In genomic region chr2:94871226-94872087, GRCh38 we compare ENCODE assay signal across 12 cellular contexts. TPM values are rescaled to one million over a fixed set of nuclear protein-coding genes. Genes with fewer than 3 reads are reported as not detected.
DNase-seq lines count a peak whose midpoint lies in the region; ATAC-seq and TF ChIP-seq lines count a peak whose summit lies in the region.
"Had no signal": no experiment of that assay in that cellular context is flagged by ENCODE, and none has a peak within 500 bp of the region (broad histone marks: within the 10 kb centered on the region; RNA-seq: fewer than 3 reads in every experiment).

TSS of gene TEKT4 (plus strand) at chr2:94871430. CDS start at chr2:94871580, 150 bp downstream.

- in situ Hi-C loops in Panc1 (cut with HindIII; ENCODE audit: low pct_unique_long_range_greater_than_20kb, low sequenced_read_pairs), result no loop called here

- intact Hi-C loops in Panc1 (cut with micrococcal nuclease; ENCODE audit: unreplicated experiment), result loop anchor here (5.0 kb wide), 1 partner anchor 86 kb away; no protein-coding TSS in a partner anchor

- no peak within 1 kb of the TSS for H3K27ac Mint-ChIP-seq in activated CD8-positive, alpha-beta memory T cell treated with anti-CD3 and anti-CD28 coated beads, Interleukin-2, amount 10 ng/mL, durations not matched to agents 7 days and 5 days

- H3K27me3 ChIP-seq in Panc1 (ENCODE audit: control insufficient read depth, insufficient read depth, low read length) (no peaks in the 10 kb centered on the region), upper lobe of left lung (peaks cover 0 to 4% (median 0%) of the 10 kb centered on the region in 4 donors)

- H3K27ac ChIP-seq in Panc1 (ENCODE audit: low read length), result no peak within 1 kb of the TSS
- no peak within 1 kb of the TSS for H3K27ac ChIP-seq in upper lobe of left lung
- H3K27ac ChIP-seq: adrenal gland had no signal

- H3K9me3 ChIP-seq in Panc1 (ENCODE audit: control insufficient read depth, insufficient read depth, low read depth, low read length), result no peaks in the 10 kb centered on the region
- no peaks in the 10 kb centered on the region for H3K9me3 ChIP-seq in upper lobe of left lung
- H3K9me3 ChIP-seq: adrenal gland had no signal

- H3K36me3 Mint-ChIP-seq in activated CD8-positive, alpha-beta memory T cell treated with anti-CD3 and anti-CD28 coated beads, Interleukin-2, amount 10 ng/mL, durations not matched to agents 7 days and 5 days, result no peaks in the 10 kb centered on the region

- TF ChIP-seq CTCF in Panc1 (IDR thresholded peaks at IDR 0.05), result no peak
- no peak for TF ChIP-seq CTCF in upper lobe of left lung (IDR thresholded peaks at IDR 0.05)

- peaks cover 10% of the 10 kb centered on the region for H3K27me3 Mint-ChIP-seq in activated CD8-positive, alpha-beta memory T cell treated with anti-CD3 and anti-CD28 coated beads, Interleukin-2, amount 10 ng/mL, durations not matched to agents 7 days and 5 days

- H3K4me3 ChIP-seq in Panc1 (ENCODE audit: low read depth in 2 of 2, low read length in 2 of 2), result no peak within 1 kb of the TSS
- peak within 1 kb of the TSS in 2 of 4 donors; percentile 15 to 32 for H3K4me3 ChIP-seq in upper lobe of left lung
- H3K4me3 ChIP-seq: adrenal gland had no signal

- H3K36me3 ChIP-seq in Panc1 (ENCODE audit: control insufficient read depth, insufficient read depth, low read length), result no peaks in the 10 kb centered on the region
- H3K36me3 ChIP-seq in upper lobe of left lung, result no peaks in the 10 kb centered on the region
- H3K36me3 ChIP-seq: adrenal gland had no signal

- WGBS in upper lobe of left lung, 2 donors, result 37 to 44% methylated on average over 6 to 30 of the region's 59 CpGs

- POLR2A ChIA-PET in Panc1 (lab: Charles Lee), result no interaction called here

- CTCF ChIA-PET in activated CD8-positive, alpha-beta memory T cell treated with anti-CD3 and anti-CD28 coated beads, Interleukin-2, amount 10 ng/mL, durations not matched to agents 7 days and 5 days (lab: Charles Lee), result interaction anchor here (1.5 kb wide), 1 partner anchor 86 kb away, joined by 6 read pairs; no protein-coding TSS in a partner anchor
- CTCF ChIA-PET in Panc1 (lab: Charles Lee), result no interaction called here

- H3K4me1 Mint-ChIP-seq in activated CD8-positive, alpha-beta memory T cell treated with anti-CD3 and anti-CD28 coated beads, Interleukin-2, amount 10 ng/mL, durations not matched to agents 7 days and 5 days, result no peaks in the 10 kb centered on the region

- H3K9me3 Mint-ChIP-seq in activated CD8-positive, alpha-beta memory T cell treated with anti-CD3 and anti-CD28 coated beads, Interleukin-2, amount 10 ng/mL, durations not matched to agents 7 days and 5 days (ENCODE audit: low read depth), result no peaks in the 10 kb centered on the region

- DNase-seq in activated CD8-positive, alpha-beta memory T cell treated with anti-CD3 and anti-CD28 coated beads, Interleukin-2, amount 10 ng/mL, durations not matched to agents 7 days and 5 days, result peak; percentile 35
- no peak for DNase-seq in activated CD8-positive, alpha-beta memory T cell treated with anti-CD3 and anti-CD28 coated beads for 24 hours
- DNase-seq in Panc1 (ENCODE audit: low read depth, low spot score) (no peak), kidney tubule cell (ENCODE audit: low spot score) (peak; percentile 78), upper lobe of left lung (peak in 1 of 2 donors; percentile 86), cerebellar nuclear complex (lab: John Stamatoyannopoulos, UW) (no peak)
- no peak for DNase-seq in activated CD4-positive, alpha-beta T cell treated with anti-CD3 and anti-CD28 coated beads, Interleukin-2, amount 50 U/mL, for 48 hours
- DNase-seq: activated CD4-positive, alpha-beta T cell treated with anti-CD3 and anti-CD28 coated beads for 1 hour; adrenal gland had no signal

- no TSS peak for BruUV-seq in Panc1 (replicated peaks; lab: Mats Ljungman, UMichigan)

- H3K4me3 Mint-ChIP-seq in activated CD8-positive, alpha-beta memory T cell treated with anti-CD3 and anti-CD28 coated beads, Interleukin-2, amount 10 ng/mL, durations not matched to agents 7 days and 5 days, result no peak within 1 kb of the TSS

- no peak for TF ChIP-seq POLR2A in upper lobe of left lung (IDR thresholded peaks at IDR 0.05)

- no peaks in the 10 kb centered on the region for H3K4me1 ChIP-seq in Panc1 (ENCODE audit: control insufficient read depth, insufficient read depth, low read length)
- peaks cover 0 to 20% (median 4%) of the 10 kb centered on the region in 4 donors for H3K4me1 ChIP-seq in upper lobe of left lung
- H3K4me1 ChIP-seq: adrenal gland had no signal

- TF ChIP-seq EP300 in upper lobe of left lung (IDR thresholded peaks at IDR 0.05), result no peak

- no peak for ATAC-seq in activated CD8-positive, alpha-beta memory T cell treated with anti-CD3 and anti-CD28 coated beads, Interleukin-2, amount 10 ng/mL, durations not matched to agents 7 days and 5 days
- peak; percentile 51 for ATAC-seq in Panc1
- ATAC-seq in upper lobe of left lung (ENCODE audit: low FRiP score in 2 of 2), result peak; percentile 21 to 51
- ATAC-seq in HG02870 (IDR thresholded peaks at IDR 0.05; ENCODE audit: unreplicated experiment), result no peak
- ATAC-seq: right cardiac atrium had no signal

RNA-seq across cellular contexts. Expression of gene TEKT4, which starts in this region (rescaled TPM):
- total RNA-seq in activated CD8-positive, alpha-beta memory T cell treated with anti-CD3 and anti-CD28 coated beads, Interleukin-2, amount 10 ng/mL, durations not matched to agents 7 days and 5 days, result not detected
- total RNA-seq in Panc1 (2021; ENCODE audit: unreplicated experiment), result 0.26 TPM
- 1.8 TPM for polyA plus RNA-seq in Panc1 (2012; ENCODE audit: insufficient read length)
- total RNA-seq in upper lobe of left lung, result 1 to 10 TPM in 5 of 6 donors, under 1 TPM in 1; 0.23 to 6.0 (median 2.4) TPM
- polyA plus RNA-seq: adrenal gland, keratinocyte, right cardiac atrium had no signal

Comparison
In these comparisons a context has a peak if more than half of its experiments do, and no peak if none do; other contexts are left out.
1. Peak in DNase-seq in activated CD8-positive, alpha-beta memory T cell treated with anti-CD3 and anti-CD28 coated beads, Interleukin-2, amount 10 ng/mL, durations not matched to agents 7 days and 5 days; RNA of the gene not detected or under 1 TPM.
2. ATAC-seq: peak in Panc1 (single experiment) and upper lobe of left lung (2 of 2); none in activated CD8-positive, alpha-beta memory T cell treated with anti-CD3 and anti-CD28 coated beads, Interleukin-2, amount 10 ng/mL, durations not matched to agents 7 days and 5 days (single experiment) and HG02870 (single experiment).